In the genomic region with DNA sequence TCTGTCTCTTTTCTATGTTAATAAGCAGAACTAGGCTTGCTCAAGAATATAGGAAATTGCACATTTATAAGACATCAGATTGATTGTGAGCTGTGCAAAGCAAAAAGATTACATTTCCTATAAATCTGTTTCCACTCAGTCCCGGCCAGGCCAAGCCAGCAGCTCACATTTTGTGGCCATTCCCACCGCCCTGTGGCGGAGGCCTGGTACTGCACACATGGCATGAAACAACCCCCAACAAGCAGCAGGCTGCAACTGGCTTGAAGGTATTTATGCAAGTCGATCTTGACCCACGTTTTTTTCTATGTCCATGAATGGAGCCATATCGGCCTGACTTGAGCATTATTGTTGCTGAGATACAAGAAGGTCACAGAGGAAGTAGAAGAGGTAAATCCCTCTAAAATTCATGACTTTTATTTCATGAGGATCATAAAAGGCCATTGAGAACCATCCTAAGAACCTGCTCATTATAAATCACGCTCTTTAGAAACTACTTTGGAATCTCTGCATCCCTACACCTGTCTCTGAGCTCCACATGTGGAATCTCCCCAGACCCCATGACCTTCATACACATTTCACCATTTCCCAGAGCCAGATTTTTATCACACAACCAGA, we compare ENCODE assay signal across 8 cellular contexts.
DNase-seq lines count a peak whose midpoint lies in the region; ATAC-seq and TF ChIP-seq lines count a peak whose summit lies in the region.

No MANE protein-coding gene starts in this region.

- H3K36me3 ChIP-seq in heart right ventricle, result no peaks in the 10 kb centered on the region

- POLR2A ChIA-PET in CD4-positive, alpha-beta T cell (lab: Charles Lee), result no interaction called here
- POLR2A ChIA-PET in activated naive CD8-positive, alpha-beta T cell treated with anti-CD3 and anti-CD28 coated beads, Interleukin-2, amount 10 ng/mL, durations not matched to agents 7 days and 5 days (lab: Charles Lee), result no interaction called here

- no peak overlapping the region for H3K27ac Mint-ChIP-seq in CD4-positive, alpha-beta T cell
- H3K27ac Mint-ChIP-seq in activated naive CD8-positive, alpha-beta T cell treated with anti-CD3 and anti-CD28 coated beads, Interleukin-2, amount 10 ng/mL, durations not matched to agents 7 days and 5 days, result no peak overlapping the region
- H3K27ac Mint-ChIP-seq in progenitor cell of endocrine pancreas, result no peak overlapping the region

- H3K27ac ChIP-seq in CD4-positive, alpha-beta T cell (ENCODE audit: low read depth, low read length), result no peak overlapping the region
- no peak overlapping the region for H3K27ac ChIP-seq in heart right ventricle

- peak; percentile 21 for TF ChIP-seq CTCF in CD4-positive, alpha-beta T cell (IDR thresholded peaks at IDR 0.05)
- TF ChIP-seq CTCF in heart right ventricle (IDR thresholded peaks at IDR 0.05) (peak; percentile 60 to 83 (median 79)), progenitor cell of endocrine pancreas (IDR thresholded peaks at IDR 0.05; ENCODE audit: unreplicated experiment) (peak; percentile 91)

- H3K4me1 ChIP-seq in heart right ventricle, result peaks cover 0 to 3% (median 0%) of the 10 kb centered on the region in 9 donors

- no peak for ATAC-seq in CD4-positive, alpha-beta T cell (ENCODE audit: poor library complexity)
- ATAC-seq in GM19395 (IDR thresholded peaks at IDR 0.05; ENCODE audit: unreplicated experiment) (peak; percentile 65), heart right ventricle (peak; percentile 78 to 93 (median 82)), HG03045 (IDR thresholded peaks at IDR 0.05; ENCODE audit: unreplicated experiment) (no peak)
- no peak for ATAC-seq in activated naive CD8-positive, alpha-beta T cell treated with anti-CD3 and anti-CD28 coated beads, Interleukin-2, amount 10 ng/mL, durations not matched to agents 7 days and 5 days (ENCODE audit: low read depth)

- CTCF ChIA-PET in CD4-positive, alpha-beta T cell (lab: Charles Lee), result no interaction called here

- no peaks in the 10 kb centered on the region for H3K9me3 Mint-ChIP-seq in CD4-positive, alpha-beta T cell
- H3K9me3 Mint-ChIP-seq in activated naive CD8-positive, alpha-beta T cell treated with anti-CD3 and anti-CD28 coated beads, Interleukin-2, amount 10 ng/mL, durations not matched to agents 7 days and 5 days, result no peaks in the 10 kb centered on the region
- no peaks in the 10 kb centered on the region for H3K9me3 Mint-ChIP-seq in progenitor cell of endocrine pancreas (ENCODE audit: low read depth)

- H3K4me1 Mint-ChIP-seq in CD4-positive, alpha-beta T cell (ENCODE audit: low read depth), result no peaks in the 10 kb centered on the region
- H3K4me1 Mint-ChIP-seq in activated naive CD8-positive, alpha-beta T cell treated with anti-CD3 and anti-CD28 coated beads, Interleukin-2, amount 10 ng/mL, durations not matched to agents 7 days and 5 days, result no peaks in the 10 kb centered on the region
- peaks cover 23% of the 10 kb centered on the region for H3K4me1 Mint-ChIP-seq in progenitor cell of endocrine pancreas (ENCODE audit: low read depth)

- peaks cover 15% of the 10 kb centered on the region for H3K27me3 Mint-ChIP-seq in CD4-positive, alpha-beta T cell
- H3K27me3 Mint-ChIP-seq in activated naive CD8-positive, alpha-beta T cell treated with anti-CD3 and anti-CD28 coated beads, Interleukin-2, amount 10 ng/mL, durations not matched to agents 7 days and 5 days, result peaks cover 2% of the 10 kb centered on the region
- H3K27me3 Mint-ChIP-seq in progenitor cell of endocrine pancreas, result no peaks in the 10 kb centered on the region

- H3K36me3 Mint-ChIP-seq in CD4-positive, alpha-beta T cell (ENCODE audit: low read depth), result no peaks in the 10 kb centered on the region
- no peaks in the 10 kb centered on the region for H3K36me3 Mint-ChIP-seq in activated naive CD8-positive, alpha-beta T cell treated with anti-CD3 and anti-CD28 coated beads, Interleukin-2, amount 10 ng/mL, durations not matched to agents 7 days and 5 days
- no peaks in the 10 kb centered on the region for H3K36me3 Mint-ChIP-seq in progenitor cell of endocrine pancreas (ENCODE audit: insufficient read depth)

- WGBS in heart right ventricle, 2 donors, result 20 to 21% methylated on average over 7 of the region's 7 CpGs

- H3K9me3 ChIP-seq in CD4-positive, alpha-beta T cell (ENCODE audit: control insufficient read depth, low read length), result no peaks in the 10 kb centered on the region
- no peaks in the 10 kb centered on the region for H3K9me3 ChIP-seq in heart right ventricle

- H3K4me3 ChIP-seq in heart right ventricle, result no peak overlapping the region

- H3K4me3 Mint-ChIP-seq in CD4-positive, alpha-beta T cell, result no peak overlapping the region
- no peak overlapping the region for H3K4me3 Mint-ChIP-seq in activated naive CD8-positive, alpha-beta T cell treated with anti-CD3 and anti-CD28 coated beads, Interleukin-2, amount 10 ng/mL, durations not matched to agents 7 days and 5 days
- no peak overlapping the region for H3K4me3 Mint-ChIP-seq in progenitor cell of endocrine pancreas (ENCODE audit: low read depth)

- no peaks in the 10 kb centered on the region for H3K27me3 ChIP-seq in CD4-positive, alpha-beta T cell (ENCODE audit: control insufficient read depth, insufficient read depth, low read length)
- H3K27me3 ChIP-seq in heart right ventricle, result no peaks in the 10 kb centered on the region

- intact Hi-C loops in CD4-positive, alpha-beta T cell (cut with DNase I, micrococcal nuclease), result no loop called here
- intact Hi-C loops in heart right ventricle (cut with DNase I), result loop anchor here in 1 of 10 donors (10.0 kb wide), 2 partner anchors 63 to 1577 kb away; no protein-coding TSS in a partner anchor

- peak in 2 of 10 experiments; percentile 1 to 8 for DNase-seq in CD4-positive, alpha-beta T cell
- DNase-seq in NCI-H1105 treated with DMSO at 0.1 percent for 48 hours (lab: John Stamatoyannopoulos, UW) (peak; percentile 36), heart right ventricle (peak; percentile 59 to 64), progenitor cell of endocrine pancreas (ENCODE audit: low spot score, unreplicated experiment) (peak; percentile 78), cortex of kidney (lab: John Stamatoyannopoulos, UW) (no peak)
- peak; percentile 39 for DNase-seq in activated naive CD8-positive, alpha-beta T cell treated with anti-CD3 and anti-CD28 coated beads, Interleukin-2, amount 10 ng/mL, durations not matched to agents 7 days and 5 days

Comparison
In these comparisons a context has a peak if more than half of its experiments do, and no peak if none do; other contexts are left out.
1. ATAC-seq: peak in GM19395 (single experiment) and heart right ventricle (8 of 8); none in CD4-positive, alpha-beta T cell (single experiment), activated naive CD8-positive, alpha-beta T cell treated with anti-CD3 and anti-CD28 coated beads, Interleukin-2, amount 10 ng/mL, durations not matched to agents 7 days and 5 days (single experiment) and HG03045 (single experiment).
2. CTCF ChIP-seq: peak in every context shown above with its lines; median percentile 91 in progenitor cell of endocrine pancreas; 79 in heart right ventricle; 21 in CD4-positive, alpha-beta T cell.